Comparison of ENCODE assay signal across 26 cellular contexts in the genomic region with DNA sequence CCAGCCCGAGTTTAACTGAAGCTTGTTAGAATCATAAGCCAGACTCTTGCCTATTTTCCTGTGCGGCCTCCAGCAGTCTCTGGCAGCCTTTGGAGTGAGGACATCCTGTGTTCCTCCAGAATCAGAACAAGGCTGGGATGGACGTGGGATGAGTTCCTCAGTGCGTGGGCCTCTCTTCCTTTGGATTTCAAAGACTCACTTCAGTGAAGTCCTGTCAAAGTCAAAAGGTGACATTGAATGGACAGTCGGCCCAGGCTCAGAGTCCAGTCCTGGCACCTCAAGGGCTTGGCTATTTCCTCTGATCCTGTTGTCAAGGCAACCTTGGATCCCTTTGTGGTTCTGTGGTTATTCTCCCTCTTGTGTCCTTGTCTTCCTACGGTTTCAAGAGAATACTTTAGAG. TPM values are rescaled to one million over a fixed set of nuclear protein-coding genes. Genes with fewer than 3 reads are reported as not detected.
DNase-seq lines count a peak whose midpoint lies in the region; ATAC-seq and TF ChIP-seq lines count a peak whose summit lies in the region.
"Had no signal": no experiment of that assay in that cellular context is flagged by ENCODE, and none has a peak within 500 bp of the region (broad histone marks: within the 10 kb centered on the region; RNA-seq: fewer than 3 reads in every experiment).

No MANE protein-coding gene starts in this region.

- H3K4me1 Mint-ChIP-seq in natural killer cell treated with Interleukin-12 subunit alpha and Interleukin-12 subunit beta and Interleukin-15 and Interleukin-18, amount 100 ng/mL, for 72 hours (ENCODE audit: low read depth in 2 of 2): peaks cover 12 to 32% of the 10 kb centered on the region in 2 donors

- H3K27ac ChIP-seq in esophagus muscularis mucosa (replicated peaks in 1 of 4): no peak overlapping the region
- H3K27ac ChIP-seq: neutrophil, prostate gland, upper lobe of right lung had no signal

- no peaks in the 10 kb centered on the region for H3K27me3 ChIP-seq in esophagus muscularis mucosa
- H3K27me3 ChIP-seq: upper lobe of right lung had no signal

- 68% methylated on average over 6 of the region's 6 CpGs for WGBS in esophagus muscularis mucosa

- H3K4me3 Mint-ChIP-seq in natural killer cell treated with Interleukin-12 subunit alpha and Interleukin-12 subunit beta and Interleukin-15 and Interleukin-18, amount 100 ng/mL, for 72 hours: no peak overlapping the region
- H3K4me3 Mint-ChIP-seq: activated CD4-positive, alpha-beta memory T cell treated with anti-CD3 and anti-CD28 coated beads for 36 hours; activated naive CD4-positive, alpha-beta T cell treated with anti-CD3 and anti-CD28 coated beads for 36 hours; activated T-helper 1 cell treated with anti-CD3 and anti-CD28 coated beads, Interleukin-12 subunit alpha, Interleukin-12 subunit beta, Interleukin-2, Interleukin-4 antibody, amounts not matched to agents 30 ng/mL and 10 ng/mL and 1 ng/mL, durations not matched to agents 14 hours and 24 hours and 36 hours; CD14-positive monocyte; H9; immature natural killer cell; stimulated activated naive B cell treated with anti-CD40 and anti-IgM and Interleukin-4, amounts not matched to agents 10 μg/mL and 1 μg/mL and 100 μg/mL, for 72 hours had no signal

- H3K27ac Mint-ChIP-seq in natural killer cell treated with Interleukin-12 subunit alpha and Interleukin-12 subunit beta and Interleukin-15 and Interleukin-18, amount 100 ng/mL, for 72 hours: peak overlapping the region in 1 of 2 donors; percentile 69
- H3K27ac Mint-ChIP-seq: activated CD4-positive, alpha-beta memory T cell treated with anti-CD3 and anti-CD28 coated beads for 36 hours; activated naive CD4-positive, alpha-beta T cell treated with anti-CD3 and anti-CD28 coated beads for 36 hours; activated T-helper 1 cell treated with anti-CD3 and anti-CD28 coated beads, Interleukin-12 subunit alpha, Interleukin-12 subunit beta, Interleukin-2, Interleukin-4 antibody, amounts not matched to agents 30 ng/mL and 10 ng/mL and 1 ng/mL, durations not matched to agents 14 hours and 24 hours and 36 hours; CD14-positive monocyte; H9; immature natural killer cell; stimulated activated naive B cell treated with anti-CD40 and anti-IgM and Interleukin-4, amounts not matched to agents 10 μg/mL and 1 μg/mL and 100 μg/mL, for 72 hours had no signal

- H3K9me3 ChIP-seq in esophagus muscularis mucosa: no peaks in the 10 kb centered on the region
- H3K9me3 ChIP-seq: adrenal gland, neutrophil, prostate gland, upper lobe of right lung had no signal

- H3K4me3 ChIP-seq in esophagus muscularis mucosa: no peak overlapping the region
- H3K4me3 ChIP-seq: adrenal gland, prostate gland, upper lobe of right lung had no signal

- no peak for TF ChIP-seq CTCF in esophagus muscularis mucosa (IDR thresholded peaks at IDR 0.05)

- no peaks in the 10 kb centered on the region for H3K9me3 Mint-ChIP-seq in natural killer cell treated with Interleukin-12 subunit alpha and Interleukin-12 subunit beta and Interleukin-15 and Interleukin-18, amount 100 ng/mL, for 72 hours
- H3K9me3 Mint-ChIP-seq: activated CD4-positive, alpha-beta memory T cell treated with anti-CD3 and anti-CD28 coated beads for 36 hours; activated naive CD4-positive, alpha-beta T cell treated with anti-CD3 and anti-CD28 coated beads for 36 hours; activated T-helper 1 cell treated with anti-CD3 and anti-CD28 coated beads, Interleukin-12 subunit alpha, Interleukin-12 subunit beta, Interleukin-2, Interleukin-4 antibody, amounts not matched to agents 30 ng/mL and 10 ng/mL and 1 ng/mL, durations not matched to agents 14 hours and 24 hours and 36 hours; CD14-positive monocyte; H9; immature natural killer cell; stimulated activated naive B cell treated with anti-CD40 and anti-IgM and Interleukin-4, amounts not matched to agents 10 μg/mL and 1 μg/mL and 100 μg/mL, for 72 hours had no signal

- peaks cover 3 to 7% of the 10 kb centered on the region in 2 donors for H3K27me3 Mint-ChIP-seq in natural killer cell treated with Interleukin-12 subunit alpha and Interleukin-12 subunit beta and Interleukin-15 and Interleukin-18, amount 100 ng/mL, for 72 hours

- no peaks in the 10 kb centered on the region for H3K36me3 ChIP-seq in esophagus muscularis mucosa
- H3K36me3 ChIP-seq: adrenal gland, neutrophil, prostate gland, upper lobe of right lung had no signal

- H3K4me1 ChIP-seq in esophagus muscularis mucosa: peaks cover 0 to 5% (median 0%) of the 10 kb centered on the region in 4 donors
- H3K4me1 ChIP-seq: adrenal gland, prostate gland had no signal

- H3K36me3 Mint-ChIP-seq in natural killer cell treated with Interleukin-12 subunit alpha and Interleukin-12 subunit beta and Interleukin-15 and Interleukin-18, amount 100 ng/mL, for 72 hours: no peaks in the 10 kb centered on the region
- H3K36me3 Mint-ChIP-seq: activated CD4-positive, alpha-beta memory T cell treated with anti-CD3 and anti-CD28 coated beads for 36 hours; CD14-positive monocyte; immature natural killer cell; stimulated activated naive B cell treated with anti-CD40 and anti-IgM and Interleukin-4, amounts not matched to agents 10 μg/mL and 1 μg/mL and 100 μg/mL, for 72 hours had no signal

- DNase-seq in CD1c-positive myeloid dendritic cell (ENCODE audit: extremely low spot score) (peak; percentile 22), M059J (ENCODE audit: low read depth) (peak; percentile 67), esophagus muscularis mucosa (ENCODE audit: extremely low spot score) (peak; percentile 34), posterior cingulate gyrus (peak in 6 of 10 donors; percentile 8 to 85 (median 44)), SHP77 treated with DMSO at 0.1 percent for 48 hours (lab: John Stamatoyannopoulos, UW) (no peak)
- DNase-seq in natural killer cell treated with Interleukin-12 subunit alpha and Interleukin-12 subunit beta and Interleukin-15 and Interleukin-18, amount 100 ng/mL, for 72 hours (ENCODE audit: low spot score): no peak
- DNase-seq in activated effector memory CD4-positive, alpha-beta T cell treated with Interleukin-2 at 50 U/mL for 16 hours: no peak
- DNase-seq: activated CD4-positive, alpha-beta memory T cell treated with anti-CD3 and anti-CD28 coated beads for 36 hours; activated CD8-positive, alpha-beta memory T cell treated with anti-CD3 and anti-CD28 coated beads, Interleukin-2, amount 50 U/mL, for 4 hours; activated naive CD4-positive, alpha-beta T cell treated with anti-CD3 and anti-CD28 coated beads for 36 hours; H9; immature natural killer cell; NCI-H1417 treated with DMSO at 0.1 percent for 48 hours; NCI-H2081; NCI-H2227 treated with DMSO at 0.1 percent for 48 hours; NCI-H526 treated with DMSO at 0.1 percent for 48 hours; PC-3; stimulated activated naive B cell treated with anti-CD40 and anti-IgM and Interleukin-4, amounts not matched to agents 10 μg/mL and 1 μg/mL and 100 μg/mL, for 72 hours; T-helper 2 cell; upper lobe of right lung had no signal

- no peak for ATAC-seq in natural killer cell treated with Interleukin-12 subunit alpha and Interleukin-12 subunit beta and Interleukin-15 and Interleukin-18, amount 100 ng/mL, for 72 hours
- ATAC-seq: activated CD4-positive, CD25-positive, alpha-beta regulatory T cell treated with anti-CD3 and anti-CD28 coated beads, Interleukin-2, amount 50 U/mL, for 24 hours; PC-3 had no signal

- no peak for TF ChIP-seq POLR2A in esophagus muscularis mucosa (IDR thresholded peaks at IDR 0.05; ENCODE audit: low read depth)

- no peak for TF ChIP-seq EP300 in esophagus muscularis mucosa (IDR thresholded peaks at IDR 0.05)

- intact Hi-C loops in esophagus muscularis mucosa (cut with DNase I) (loop anchor here (2.0 to 5.0 kb wide), 3 partner anchors 49 to 404 kb away; partner anchors contain the start of gene DUSP5), posterior cingulate gyrus (cut with DNase I) (loop anchor here (2.0 to 5.0 kb wide), 3 partner anchors 44 to 409 kb away; no protein-coding TSS in a partner anchor)

RNA-seq across cellular contexts. Expression of gene SMC3, which starts 21.4 kb away (rescaled TPM):
- 30.1 and 39.3 TPM in 2 replicates for total RNA-seq in M059J (2014; rRNA removed; shearing (Covaris generic))
- total RNA-seq in esophagus muscularis mucosa: 10 to 100 TPM; 27.7 to 50.2 (median 39.5) TPM
- 10 to 100 TPM; 55.2 to 56.6 TPM for total RNA-seq in natural killer cell treated with Interleukin-12 subunit alpha and Interleukin-12 subunit beta and Interleukin-15 and Interleukin-18, amount 100 ng/mL, for 72 hours

RNA-seq across cellular contexts. Expression of gene DUSP5, which starts 48.4 kb away (rescaled TPM):
- total RNA-seq in M059J (2014; rRNA removed; shearing (Covaris generic)): 6.8 and 8.1 TPM in 2 replicates
- total RNA-seq in esophagus muscularis mucosa: 10 to 100 TPM in 1 of 4 donors, 1 to 10 TPM in 3; 3.8 to 25.7 (median 4.6) TPM
- 100 to 1,000 TPM; 159 to 311 TPM for total RNA-seq in natural killer cell treated with Interleukin-12 subunit alpha and Interleukin-12 subunit beta and Interleukin-15 and Interleukin-18, amount 100 ng/mL, for 72 hours

Comparison
In these comparisons a context has a peak if more than half of its experiments do, and no peak if none do; other contexts are left out.
1. DNase-seq: peak in CD1c-positive myeloid dendritic cell (single experiment), M059J (single experiment), esophagus muscularis mucosa (single experiment) and posterior cingulate gyrus (6 of 10); none in natural killer cell treated with Interleukin-12 subunit alpha and Interleukin-12 subunit beta and Interleukin-15 and Interleukin-18, amount 100 ng/mL, for 72 hours (single experiment), activated effector memory CD4-positive, alpha-beta T cell treated with Interleukin-2 at 50 U/mL for 16 hours (single experiment) and SHP77 treated with DMSO at 0.1 percent for 48 hours (single experiment).
2. RNA of gene DUSP5, which starts 48.4 kb away (total RNA-seq): 159 to 311 TPM in natural killer cell treated with Interleukin-12 subunit alpha and Interleukin-12 subunit beta and Interleukin-15 and Interleukin-18, amount 100 ng/mL, for 72 hours; 6.8 to 8.1 TPM in M059J and 3.8 to 25.7 TPM in esophagus muscularis mucosa; every median in the first group is over 4 times any median in the second.